ENCODE assay signal across 11 cellular contexts in the genomic region with DNA sequence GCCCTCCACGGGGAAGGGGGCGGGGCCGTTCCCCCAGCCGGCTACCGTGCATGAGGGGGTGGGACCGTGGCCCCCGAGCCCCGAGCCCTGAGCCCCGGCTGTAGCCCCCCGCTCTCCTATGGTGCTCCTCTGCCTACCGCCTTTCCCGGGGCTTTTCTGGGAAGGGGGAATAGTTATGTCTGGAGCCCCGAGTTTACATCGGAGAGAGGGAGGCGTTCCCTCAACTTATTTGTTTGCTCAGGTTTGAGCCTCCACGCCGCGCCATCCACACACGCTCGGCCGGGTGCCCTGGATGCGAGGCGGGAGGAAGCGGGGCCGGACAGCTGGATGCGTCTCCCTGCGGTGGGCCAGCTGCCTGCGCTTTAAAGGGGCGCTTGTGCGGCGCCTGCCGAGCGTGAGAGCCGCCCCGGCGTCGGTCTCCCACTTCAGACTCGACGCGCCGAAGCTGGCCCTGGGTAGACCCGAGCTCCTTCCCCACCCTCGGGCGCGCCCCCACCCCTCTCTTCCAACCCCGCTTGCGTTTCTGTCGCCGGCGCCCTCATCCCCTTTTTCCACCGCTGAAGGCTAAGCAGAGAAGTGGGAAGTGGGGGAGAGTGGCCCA. TPM values are rescaled to one million over a fixed set of nuclear protein-coding genes. Genes with fewer than 3 reads are reported as not detected.
DNase-seq lines count a peak whose midpoint lies in the region; ATAC-seq and TF ChIP-seq lines count a peak whose summit lies in the region.
"Had no signal": no experiment of that assay in that cellular context is flagged by ENCODE, and none has a peak within 500 bp of the region (broad histone marks: within the 10 kb centered on the region; RNA-seq: fewer than 3 reads in every experiment).

No MANE protein-coding gene starts in this region.

- peak overlapping the region; percentile 18 to 39 (median 26) for H3K4me3 ChIP-seq in Peyer's patch
- H3K4me3 ChIP-seq in ovary, result peak overlapping the region; percentile 24

- no peak overlapping the region for H3K4me3 Mint-ChIP-seq in activated CD4-positive, alpha-beta memory T cell treated with anti-CD3 and anti-CD28 coated beads for 36 hours

- ATAC-seq in left ventricle myocardium superior (peak; percentile 27), HG03442 (IDR thresholded peaks at IDR 0.05; ENCODE audit: unreplicated experiment) (no peak)
- no peak for ATAC-seq in activated CD4-positive, CD25-positive, alpha-beta regulatory T cell treated with anti-CD3 and anti-CD28 coated beads, Interleukin-2, amount 50 U/mL, for 24 hours

- H3K36me3 ChIP-seq in Peyer's patch (peaks cover 0 to 28% (median 0%) of the 10 kb centered on the region in 3 donors), ovary (no peaks in the 10 kb centered on the region)

- H3K27ac Mint-ChIP-seq in activated CD4-positive, alpha-beta memory T cell treated with anti-CD3 and anti-CD28 coated beads for 36 hours, result no peak overlapping the region
- H3K27ac Mint-ChIP-seq: activated T-cell treated with anti-CD3 and anti-CD28 coated beads, Interleukin-2, amount 50 U/mL, for 24 hours had no signal

- H3K4me1 ChIP-seq in Peyer's patch (peaks cover 4 to 33% (median 8%) of the 10 kb centered on the region in 4 donors), ovary (ENCODE audit: insufficient read depth) (peaks cover 4% of the 10 kb centered on the region)

- POLR2A ChIA-PET in activated CD4-positive, alpha-beta memory T cell treated with anti-CD3 and anti-CD28 coated beads for 36 hours (lab: Charles Lee), result no interaction called here

- no peak overlapping the region for H3K27ac ChIP-seq in Peyer's patch
- no peak overlapping the region for H3K27ac ChIP-seq in ovary

- DNase-seq in AG08396 (ENCODE audit: low spot score) (peak; percentile 49), Peyer's patch (no peak), left ventricle myocardium superior (no peak), ovary (no peak), GM13976 (ENCODE audit: low spot score) (no peak)
- no peak for DNase-seq in activated CD4-positive, alpha-beta memory T cell treated with anti-CD3 and anti-CD28 coated beads for 36 hours
- DNase-seq: activated T-cell treated with anti-CD3 and anti-CD28 coated beads, Interleukin-2, amount 50 U/mL, for 24 hours had no signal

- no peak for TF ChIP-seq EP300 in ovary (IDR thresholded peaks at IDR 0.05)

- no peaks in the 10 kb centered on the region for H3K9me3 ChIP-seq in Peyer's patch
- H3K9me3 ChIP-seq in ovary, result no peaks in the 10 kb centered on the region

- peaks cover 8% of the 10 kb centered on the region for H3K4me1 Mint-ChIP-seq in activated CD4-positive, alpha-beta memory T cell treated with anti-CD3 and anti-CD28 coated beads for 36 hours (ENCODE audit: low read depth)

- TF ChIP-seq POLR2A in Peyer's patch (IDR thresholded peaks at IDR 0.05) (no peak), ovary (IDR thresholded peaks at IDR 0.05) (no peak)

- in situ Hi-C loops in GM13976 (cut with MboI; ENCODE audit: low sequenced_read_pairs, unreplicated experiment), result no loop called here

- peaks cover 0 to 4% of the 10 kb centered on the region in 2 donors for H3K27me3 ChIP-seq in Peyer's patch
- no peaks in the 10 kb centered on the region for H3K27me3 ChIP-seq in ovary

- H3K9me3 Mint-ChIP-seq in activated CD4-positive, alpha-beta memory T cell treated with anti-CD3 and anti-CD28 coated beads for 36 hours, result no peaks in the 10 kb centered on the region
- H3K9me3 Mint-ChIP-seq: activated T-cell treated with anti-CD3 and anti-CD28 coated beads, Interleukin-2, amount 50 U/mL, for 24 hours had no signal

- peaks cover 17% of the 10 kb centered on the region for H3K27me3 Mint-ChIP-seq in activated CD4-positive, alpha-beta memory T cell treated with anti-CD3 and anti-CD28 coated beads for 36 hours

- no peak for TF ChIP-seq CTCF in Peyer's patch (IDR thresholded peaks at IDR 0.05)
- no peak for TF ChIP-seq CTCF in ovary (IDR thresholded peaks at IDR 0.05)
- TF ChIP-seq CTCF in GM13976 (IDR thresholded peaks at IDR 0.05; ENCODE audit: borderline replicate concordance, control extremely low read depth, extremely low read depth, insufficient read depth, missing control alignments), result no peak

- WGBS in ovary, 3 donors, result 2 to 4% (median 2%) methylated on average over 38 to 51 of the region's 51 CpGs

- no peaks in the 10 kb centered on the region for H3K36me3 Mint-ChIP-seq in activated CD4-positive, alpha-beta memory T cell treated with anti-CD3 and anti-CD28 coated beads for 36 hours

- intact Hi-C loops in left ventricle myocardium superior (cut with micrococcal nuclease) (no loop called here), ovary (cut with DNase I) (loop anchor here in 1 of 4 donors (5.0 kb wide), 2 partner anchors 42 to 107 kb away; partner anchors contain the start of gene ACSF2)
- intact Hi-C loops in activated CD4-positive, alpha-beta memory T cell treated with anti-CD3 and anti-CD28 coated beads for 36 hours (cut with micrococcal nuclease), result no loop called here

- CTCF ChIA-PET in activated CD4-positive, alpha-beta memory T cell treated with anti-CD3 and anti-CD28 coated beads for 36 hours (lab: Charles Lee), result interaction anchor here (2.5 kb wide), 1 partner anchor 10 kb away, joined by 14 read pairs; the partner anchor contains the start of gene RSAD1

RNA-seq across cellular contexts. Expression of gene CHAD, which starts 0.4 kb away (rescaled TPM):
- total RNA-seq in Peyer's patch (10 to 100 TPM in 2 of 4 donors, 1 to 10 TPM in 2; 7.4 to 24.6 (median 14.7) TPM), left ventricle myocardium superior (0.32 TPM), ovary (under 1 TPM in 6 of 7 donors, not detected in 1; 0.18 to 0.92 (median 0.46) TPM)
- 1 to 10 TPM in 1 of 2 donors, under 1 TPM in 1; 0.29 to 2.5 TPM for polyA plus RNA-seq in ovary
- total RNA-seq in activated CD4-positive, alpha-beta memory T cell treated with anti-CD3 and anti-CD28 coated beads for 36 hours, result not detected
- total RNA-seq: HT1080, osteocyte had no signal

RNA-seq across cellular contexts. Expression of gene RSAD1, which starts 9.6 kb away (rescaled TPM):
- 10 to 100 TPM; 24.3 to 53.4 (median 39.5) TPM for total RNA-seq in Peyer's patch
- 55.9 TPM for total RNA-seq in left ventricle myocardium superior
- total RNA-seq in ovary, result 10 to 100 TPM; 21.2 to 48.0 (median 40.5) TPM
- 10 to 100 TPM; 24.2 to 26.2 TPM for polyA plus RNA-seq in ovary
- total RNA-seq in activated CD4-positive, alpha-beta memory T cell treated with anti-CD3 and anti-CD28 coated beads for 36 hours, result 10 to 100 TPM; 31.9 to 37.2 TPM

RNA-seq across cellular contexts. Expression of gene MYCBPAP, which starts 39.1 kb away (rescaled TPM):
- total RNA-seq in Peyer's patch (1 to 10 TPM in 1 of 4 donors, under 1 TPM in 1, not detected in 2; 0.53 to 1.1 TPM), left ventricle myocardium superior (0.55 TPM), ovary (1 to 10 TPM; 2.5 to 8.1 (median 4.5) TPM)
- 1 to 10 TPM; 3.2 to 9.7 TPM for polyA plus RNA-seq in ovary
- 1 to 10 TPM; 8.1 to 8.5 TPM for total RNA-seq in activated CD4-positive, alpha-beta memory T cell treated with anti-CD3 and anti-CD28 coated beads for 36 hours
- total RNA-seq: HT1080 had no signal

RNA-seq across cellular contexts. Expression of gene ACSF2, which starts 43.1 kb away (rescaled TPM):
- total RNA-seq in Peyer's patch (100 to 1,000 TPM; 143 to 278 (median 189) TPM), left ventricle myocardium superior (22.5 TPM), ovary (10 to 100 TPM; 26.7 to 86.0 (median 49.5) TPM)
- 10 to 100 TPM; 39.1 to 49.5 TPM for polyA plus RNA-seq in ovary
- total RNA-seq in activated CD4-positive, alpha-beta memory T cell treated with anti-CD3 and anti-CD28 coated beads for 36 hours, result 10 to 100 TPM; 20.1 to 23.6 TPM
